ENCODE assay signal across 15 cellular contexts in the genomic region with DNA sequence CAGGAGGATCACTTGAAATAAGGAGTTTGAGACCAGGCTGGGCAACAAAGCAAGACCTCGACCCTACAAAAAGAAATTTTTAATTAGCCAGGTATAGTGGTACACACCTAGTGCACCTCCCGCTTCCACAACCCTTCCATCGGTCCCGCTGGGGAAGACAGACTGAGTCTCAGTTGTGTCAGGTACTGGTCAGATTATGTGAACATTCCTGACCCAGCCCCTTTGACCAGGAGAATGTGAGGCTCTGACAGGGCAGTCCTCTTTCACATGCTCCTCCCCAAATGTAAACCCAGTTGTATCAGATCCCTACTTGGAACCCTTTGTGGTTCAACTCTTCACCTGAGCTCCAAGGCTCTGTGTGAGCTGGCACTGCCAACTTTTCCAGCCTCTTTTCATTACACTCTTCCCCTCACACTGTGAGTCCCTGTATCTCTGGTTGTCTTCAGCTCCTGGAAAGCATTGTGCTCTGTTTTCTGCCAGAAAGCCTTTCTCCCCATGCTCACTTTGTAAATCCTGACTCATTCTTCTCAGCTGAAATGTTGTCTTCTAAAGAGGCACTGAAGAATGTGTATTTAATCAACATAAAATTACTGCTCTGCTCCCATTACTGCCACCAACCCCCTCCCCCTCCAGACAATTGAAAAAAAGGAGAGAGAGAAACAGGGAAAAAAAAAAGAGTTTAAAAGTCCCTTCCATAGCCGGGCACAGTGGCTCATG. TPM values are rescaled to one million over a fixed set of nuclear protein-coding genes. Genes with fewer than 3 reads are reported as not detected.
DNase-seq lines count a peak whose midpoint lies in the region; ATAC-seq lines count a peak whose summit lies in the region.
"Had no signal": no experiment of that assay in that cellular context is flagged by ENCODE, and none has a peak within 500 bp of the region (broad histone marks: within the 10 kb centered on the region; RNA-seq: fewer than 3 reads in every experiment).

No MANE protein-coding gene starts in this region.

- peak overlapping the region; percentile 44 for H3K4me3 Mint-ChIP-seq in activated CD4-positive, alpha-beta memory T cell treated with anti-CD3 and anti-CD28 coated beads for 36 hours
- H3K4me3 Mint-ChIP-seq in immature natural killer cell = peak overlapping the region in 4 of 5 donors; percentile 46 to 82 (median 52)
- H3K4me3 Mint-ChIP-seq in stimulated activated memory B cell treated with anti-CD40 and anti-IgM and Interleukin-4, amounts not matched to agents 10 μg/mL and 1 μg/mL and 100 μg/mL, for 72 hours = peak overlapping the region; percentile 13

- H3K27me3 Mint-ChIP-seq in activated CD4-positive, alpha-beta memory T cell treated with anti-CD3 and anti-CD28 coated beads for 36 hours = no peaks in the 10 kb centered on the region
- H3K27me3 Mint-ChIP-seq in immature natural killer cell (ENCODE audit: low read depth in 3 of 3) = peaks cover 11 to 13% (median 12%) of the 10 kb centered on the region in 3 donors
- H3K27me3 Mint-ChIP-seq in stimulated activated memory B cell treated with anti-CD40 and anti-IgM and Interleukin-4, amounts not matched to agents 10 μg/mL and 1 μg/mL and 100 μg/mL, for 72 hours = no peaks in the 10 kb centered on the region

- H3K9me3 Mint-ChIP-seq in activated CD4-positive, alpha-beta memory T cell treated with anti-CD3 and anti-CD28 coated beads for 36 hours = peaks cover 3% of the 10 kb centered on the region
- no peaks in the 10 kb centered on the region for H3K9me3 Mint-ChIP-seq in immature natural killer cell
- H3K9me3 Mint-ChIP-seq in stimulated activated memory B cell treated with anti-CD40 and anti-IgM and Interleukin-4, amounts not matched to agents 10 μg/mL and 1 μg/mL and 100 μg/mL, for 72 hours = peaks cover 4% of the 10 kb centered on the region

- intact Hi-C loops in Right ventricle myocardium inferior (cut with DNase I) (no loop called here), left ventricle myocardium superior (cut with micrococcal nuclease) (no loop called here), sciatic nerve (cut with DNase I) (no loop called here)
- intact Hi-C loops in activated CD4-positive, alpha-beta memory T cell treated with anti-CD3 and anti-CD28 coated beads for 36 hours (cut with micrococcal nuclease) = loop anchor here (5.0 to 10.0 kb wide), 2 partner anchors 37 to 76 kb away; a partner anchor contains a TSS

- DNase-seq in Right ventricle myocardium inferior (ENCODE audit: missing footprints) (peak; percentile 1), left ventricle myocardium superior (no peak), immature natural killer cell (no peak), hypothalamus (lab: John Stamatoyannopoulos, UW) (no peak), sciatic nerve (ENCODE audit: low spot score) (no peak)
- DNase-seq in activated CD4-positive, alpha-beta memory T cell treated with anti-CD3 and anti-CD28 coated beads for 36 hours = no peak
- DNase-seq: activated CD8-positive, alpha-beta memory T cell treated with anti-CD3 and anti-CD28 coated beads, Interleukin-2, amount 50 U/mL, for 48 hours; AML-193; brain microvascular endothelial cell; effector memory CD4-positive, alpha-beta T cell; EL; NCI-H1105; stimulated activated CD4-positive, alpha-beta T cell treated with anti-CD3 and anti-CD28 coated beads, Interleukin-2, amount 100 ng/mL, for 48 hours had no signal

- peaks cover 2% of the 10 kb centered on the region for H3K36me3 Mint-ChIP-seq in activated CD4-positive, alpha-beta memory T cell treated with anti-CD3 and anti-CD28 coated beads for 36 hours
- H3K36me3 Mint-ChIP-seq in immature natural killer cell = no peaks in the 10 kb centered on the region
- peaks cover 6% of the 10 kb centered on the region for H3K36me3 Mint-ChIP-seq in stimulated activated memory B cell treated with anti-CD40 and anti-IgM and Interleukin-4, amounts not matched to agents 10 μg/mL and 1 μg/mL and 100 μg/mL, for 72 hours

- POLR2A ChIA-PET in activated CD4-positive, alpha-beta memory T cell treated with anti-CD3 and anti-CD28 coated beads for 36 hours (lab: Charles Lee) = interaction anchor here (0.6 kb wide), 1 partner anchor 23 kb away, joined by 4 read pairs; no protein-coding TSS in a partner anchor

- H3K27ac Mint-ChIP-seq in activated CD4-positive, alpha-beta memory T cell treated with anti-CD3 and anti-CD28 coated beads for 36 hours = peak overlapping the region; percentile 42
- peak overlapping the region; percentile 3 to 93 (median 78) for H3K27ac Mint-ChIP-seq in immature natural killer cell
- peak overlapping the region; percentile 9 for H3K27ac Mint-ChIP-seq in stimulated activated memory B cell treated with anti-CD40 and anti-IgM and Interleukin-4, amounts not matched to agents 10 μg/mL and 1 μg/mL and 100 μg/mL, for 72 hours

- ATAC-seq in Right ventricle myocardium inferior = no peak
- ATAC-seq in left ventricle myocardium superior = no peak
- ATAC-seq in stimulated activated memory B cell treated with anti-CD40 and anti-IgM and Interleukin-4, amounts not matched to agents 10 μg/mL and 1 μg/mL and 100 μg/mL, for 72 hours = no peak
- no peak for ATAC-seq in HG03460 (IDR thresholded peaks at IDR 0.05; ENCODE audit: unreplicated experiment)
- no peak for ATAC-seq in sciatic nerve

- CTCF ChIA-PET in activated CD4-positive, alpha-beta memory T cell treated with anti-CD3 and anti-CD28 coated beads for 36 hours (lab: Charles Lee) = no interaction called here

- H3K4me1 Mint-ChIP-seq in activated CD4-positive, alpha-beta memory T cell treated with anti-CD3 and anti-CD28 coated beads for 36 hours (ENCODE audit: low read depth) = peaks cover 19% of the 10 kb centered on the region
- peaks cover 7 to 21% of the 10 kb centered on the region in 2 donors for H3K4me1 Mint-ChIP-seq in immature natural killer cell
- H3K4me1 Mint-ChIP-seq in stimulated activated memory B cell treated with anti-CD40 and anti-IgM and Interleukin-4, amounts not matched to agents 10 μg/mL and 1 μg/mL and 100 μg/mL, for 72 hours = peaks cover 25% of the 10 kb centered on the region

RNA-seq across cellular contexts. Expression of a gene that starts 2.1 kb away (rescaled TPM):
- total RNA-seq in Right ventricle myocardium inferior = 13.2 TPM
- 12.3 TPM for total RNA-seq in left ventricle myocardium superior
- 10 to 100 TPM; 64.4 to 67.0 TPM for total RNA-seq in activated CD4-positive, alpha-beta memory T cell treated with anti-CD3 and anti-CD28 coated beads for 36 hours
- polyA plus RNA-seq in immature natural killer cell = 10 to 100 TPM; 10.8 to 17.5 (median 16.4) TPM
- 24.3 TPM for total RNA-seq in sciatic nerve

RNA-seq across cellular contexts. Expression of a gene that starts 37.6 kb away (rescaled TPM):
- 136 TPM for total RNA-seq in Right ventricle myocardium inferior
- total RNA-seq in left ventricle myocardium superior = 119 TPM
- 100 to 1,000 TPM; 131 to 143 TPM for total RNA-seq in activated CD4-positive, alpha-beta memory T cell treated with anti-CD3 and anti-CD28 coated beads for 36 hours
- polyA plus RNA-seq in immature natural killer cell = 100 to 1,000 TPM; 338 to 509 (median 463) TPM
- 94.6 TPM for total RNA-seq in sciatic nerve

RNA-seq across cellular contexts. Expression of a gene that starts 45.8 kb away (rescaled TPM):
- 15.5 TPM for total RNA-seq in Right ventricle myocardium inferior
- total RNA-seq in left ventricle myocardium superior = 13.4 TPM
- total RNA-seq in activated CD4-positive, alpha-beta memory T cell treated with anti-CD3 and anti-CD28 coated beads for 36 hours = 10 to 100 TPM; 14.3 to 15.3 TPM
- polyA plus RNA-seq in immature natural killer cell = 10 to 100 TPM in 1 of 3 donors, 1 to 10 TPM in 2; 5.8 to 10.2 (median 9.6) TPM
- 11.5 TPM for total RNA-seq in sciatic nerve

Comparison
In these comparisons a context has a peak if more than half of its experiments do, and no peak if none do; other contexts are left out.
1. H3K27ac Mint-ChIP-seq: peak in every context shown above with its lines; median percentile 78 in immature natural killer cell; 42 in activated CD4-positive, alpha-beta memory T cell treated with anti-CD3 and anti-CD28 coated beads for 36 hours; 9 in stimulated activated memory B cell treated with anti-CD40 and anti-IgM and Interleukin-4, amounts not matched to agents 10 μg/mL and 1 μg/mL and 100 μg/mL, for 72 hours.